Comparison of ENCODE assay signal across 30 cellular contexts in the genomic region with DNA sequence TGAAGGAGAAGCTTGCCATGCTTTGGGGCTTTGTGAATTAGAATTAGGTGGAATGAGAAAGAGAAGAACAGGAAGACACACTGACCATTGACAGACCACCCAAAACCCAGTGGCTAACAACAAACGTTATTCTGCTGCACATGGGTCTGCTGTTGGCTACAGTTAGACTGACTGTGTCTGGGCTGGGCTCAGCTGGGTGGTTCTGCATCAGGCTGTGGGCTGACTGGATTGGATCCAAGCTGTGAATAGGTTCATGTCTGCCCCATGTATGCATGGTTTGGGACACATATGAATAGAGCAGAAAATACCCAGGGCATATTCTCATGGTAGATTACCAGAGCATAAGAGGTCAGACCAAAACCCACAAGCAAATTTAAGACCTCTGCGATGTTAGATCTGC.
"Had no signal": no experiment of that assay in that cellular context is flagged by ENCODE, and none has a peak within 500 bp of the region (broad histone marks: within the 10 kb centered on the region; RNA-seq: fewer than 3 reads in every experiment).

No MANE protein-coding gene starts in this region.

- DNase-seq: activated CD4-positive, alpha-beta T cell treated with anti-CD3 and anti-CD28 coated beads for 36 hours; activated CD4-positive, alpha-beta T cell treated with anti-CD3 and anti-CD28 coated beads, Interleukin-2, amount 10 ng/mL, durations not matched to agents 7 days and 5 days; activated CD4-positive, alpha-beta T cell treated with anti-CD3 and anti-CD28 coated beads, Interleukin-2, amount 50 U/mL, for 48 hours; activated CD8-positive, alpha-beta T cell treated with anti-CD3 and anti-CD28 coated beads, Interleukin-2, amount 10 ng/mL, durations not matched to agents 7 days and 5 days; activated gamma-delta T cell; activated naive CD4-positive, alpha-beta T cell treated with anti-CD3 and anti-CD28 coated beads for 36 hours; activated T-cell treated with anti-CD3 and anti-CD28 coated beads, Interleukin-2, amount 50 U/mL, for 24 hours; adrenal gland; body of pancreas; Karpas-422; NCI-H1105; NCI-H1417 treated with DMSO at 0.1 percent for 48 hours; NCI-H187 treated with DMSO at 0.1 percent for 48 hours; NCI-H2081; NCI-H2171 treated with DMSO at 0.1 percent for 48 hours; NCI-H226; NCI-H446 treated with DMSO at 0.1 percent for 48 hours; NCI-H524; NCI-H69; Peyer's patch; Right ventricle myocardium superior; SW 1271; T-helper 1 cell; T-helper 2 cell; T1000 had no signal

- FAIRE-seq: TTC549 had no signal

- H3K4me3 Mint-ChIP-seq: activated CD4-positive, alpha-beta T cell treated with anti-CD3 and anti-CD28 coated beads for 36 hours; activated CD4-positive, alpha-beta T cell treated with anti-CD3 and anti-CD28 coated beads, Interleukin-2, amount 10 ng/mL, durations not matched to agents 7 days and 5 days; activated CD8-positive, alpha-beta T cell treated with anti-CD3 and anti-CD28 coated beads, Interleukin-2, amount 10 ng/mL, durations not matched to agents 7 days and 5 days; activated naive CD4-positive, alpha-beta T cell treated with anti-CD3 and anti-CD28 coated beads for 36 hours; activated T-cell treated with anti-CD3 and anti-CD28 coated beads, Interleukin-2, amount 50 U/mL, for 24 hours had no signal

- H3K4me1 Mint-ChIP-seq: activated CD4-positive, alpha-beta T cell treated with anti-CD3 and anti-CD28 coated beads for 36 hours; activated CD4-positive, alpha-beta T cell treated with anti-CD3 and anti-CD28 coated beads, Interleukin-2, amount 10 ng/mL, durations not matched to agents 7 days and 5 days had no signal

- H3K27me3 ChIP-seq: adrenal gland, body of pancreas, breast epithelium, Peyer's patch had no signal

- H3K9me3 Mint-ChIP-seq: activated CD4-positive, alpha-beta T cell treated with anti-CD3 and anti-CD28 coated beads, Interleukin-2, amount 10 ng/mL, durations not matched to agents 7 days and 5 days; activated naive CD4-positive, alpha-beta T cell treated with anti-CD3 and anti-CD28 coated beads for 36 hours; activated T-cell treated with anti-CD3 and anti-CD28 coated beads, Interleukin-2, amount 50 U/mL, for 24 hours; activated T-helper 2 cell treated with anti-CD3 and anti-CD28 coated beads, Interferon-gamma antibody, Interleukin-2, Interleukin-4, amounts not matched to agents 10 μg/mL and 5 μg/mL and 100 μg/mL, durations not matched to agents 14 hours and 24 hours and 36 hours had no signal

- H3K27ac Mint-ChIP-seq: activated CD4-positive, alpha-beta T cell treated with anti-CD3 and anti-CD28 coated beads for 36 hours; activated CD4-positive, alpha-beta T cell treated with anti-CD3 and anti-CD28 coated beads, Interleukin-2, amount 10 ng/mL, durations not matched to agents 7 days and 5 days; activated CD8-positive, alpha-beta T cell treated with anti-CD3 and anti-CD28 coated beads, Interleukin-2, amount 10 ng/mL, durations not matched to agents 7 days and 5 days; activated naive CD4-positive, alpha-beta T cell treated with anti-CD3 and anti-CD28 coated beads for 36 hours; activated naive CD4-positive, alpha-beta T cell treated with anti-CD3 and anti-CD28 coated beads, Interleukin-2, amount 50 U/mL, for 72 hours; activated T-cell treated with anti-CD3 and anti-CD28 coated beads, Interleukin-2, amount 50 U/mL, for 24 hours; activated T-helper 2 cell treated with anti-CD3 and anti-CD28 coated beads, Interferon-gamma antibody, Interleukin-2, Interleukin-4, amounts not matched to agents 10 μg/mL and 5 μg/mL and 100 μg/mL, durations not matched to agents 14 hours and 24 hours and 36 hours had no signal

- H3K9me3 ChIP-seq: adrenal gland, breast epithelium had no signal

- H3K27ac ChIP-seq: breast epithelium, Peyer's patch, RWPE1 had no signal

- H3K36me3 ChIP-seq: adrenal gland, breast epithelium, Peyer's patch had no signal

- H3K4me1 ChIP-seq: adrenal gland, breast epithelium, Peyer's patch had no signal

- ATAC-seq: activated CD4-positive, alpha-beta T cell treated with anti-CD3 and anti-CD28 coated beads for 36 hours; activated CD8-positive, alpha-beta T cell treated with anti-CD3 and anti-CD28 coated beads, Interleukin-2, amount 10 ng/mL, durations not matched to agents 7 days and 5 days; activated naive CD4-positive, alpha-beta T cell treated with anti-CD3 and anti-CD28 coated beads, Interleukin-2, amount 50 U/mL, for 72 hours; body of pancreas had no signal

- H3K4me3 ChIP-seq: adrenal gland, body of pancreas, breast epithelium, Peyer's patch had no signal
